In genomic region chr22:43008509-43008908, GRCh38 we compare ENCODE assay signal across 15 cellular contexts. TPM values are rescaled to one million over a fixed set of nuclear protein-coding genes. Genes with fewer than 3 reads are reported as not detected.
DNase-seq lines count a peak whose midpoint lies in the region; ATAC-seq and TF ChIP-seq lines count a peak whose summit lies in the region.
"Had no signal": no experiment of that assay in that cellular context is flagged by ENCODE, and none has a peak within 500 bp of the region (broad histone marks: within the 10 kb centered on the region; RNA-seq: fewer than 3 reads in every experiment).

No MANE protein-coding gene starts in this region.

- WGBS in suprapubic skin = 88% methylated on average over 4 of the region's 4 CpGs

- CTCF ChIA-PET in OCI-LY7 (lab: Charles Lee; ENCODE audit: unreplicated experiment) = no interaction called here

- no TSS peak for BruUV-seq in OCI-LY7 (replicated peaks; lab: Mats Ljungman, UMichigan)

- no peak overlapping the region for H3K4me2 ChIP-seq in OCI-LY7 (ENCODE audit: low read length)

- H2AFZ ChIP-seq in OCI-LY7 (ENCODE audit: low read length) = no peak overlapping the region

- POLR2A ChIA-PET in OCI-LY7 (lab: Charles Lee) = no interaction called here

- H3K27ac ChIP-seq in colonic mucosa = peak overlapping the region; percentile 92
- H3K27ac ChIP-seq in left lung = peak overlapping the region; percentile 42 to 63
- peak overlapping the region; percentile 42 for H3K27ac ChIP-seq in suprapubic skin
- no peak overlapping the region for H3K27ac ChIP-seq in OCI-LY7 (ENCODE audit: low read depth, low read length, poor library complexity, severe bottlenecking)

- H3K79me2 ChIP-seq in OCI-LY7 (ENCODE audit: insufficient read depth, low read depth, low read length) = peaks cover 58% of the 10 kb centered on the region

- H3K9me3 ChIP-seq in colonic mucosa = no peaks in the 10 kb centered on the region
- no peaks in the 10 kb centered on the region for H3K9me3 ChIP-seq in left lung
- no peaks in the 10 kb centered on the region for H3K9me3 ChIP-seq in suprapubic skin
- H3K9me3 ChIP-seq in OCI-LY7 (ENCODE audit: low read length) = no peaks in the 10 kb centered on the region

- intact Hi-C loops in colonic mucosa (cut with DNase I) = no loop called here
- intact Hi-C loops in left lung (cut with DNase I) = no loop called here
- intact Hi-C loops in OCI-LY7 (cut with micrococcal nuclease; ENCODE audit: unreplicated experiment) = no loop called here

- H3K27me3 ChIP-seq in colonic mucosa = no peaks in the 10 kb centered on the region
- H3K27me3 ChIP-seq in left lung = no peaks in the 10 kb centered on the region
- no peaks in the 10 kb centered on the region for H3K27me3 ChIP-seq in suprapubic skin

- H3K36me3 ChIP-seq in colonic mucosa = no peaks in the 10 kb centered on the region
- H3K36me3 ChIP-seq in left lung = no peaks in the 10 kb centered on the region
- H3K36me3 ChIP-seq in suprapubic skin = no peaks in the 10 kb centered on the region
- no peaks in the 10 kb centered on the region for H3K36me3 ChIP-seq in OCI-LY7 (ENCODE audit: insufficient read depth, low read length)

- TF ChIP-seq POLR2A in suprapubic skin (IDR thresholded peaks at IDR 0.05) = no peak

- no peak for TF ChIP-seq EP300 in suprapubic skin (IDR thresholded peaks at IDR 0.05)

- DNase-seq in GM03348 (ENCODE audit: low spot score) (peak; percentile 55), colonic mucosa (peak; percentile 80), left lung (no peak), suprapubic skin (ENCODE audit: low spot score in 2 of 2) (peak in 1 of 2 donors; percentile 82), RPMI8226 (no peak), T-helper 9 cell (no peak), OCI-LY7 (ENCODE audit: low spot score) (no peak)
- no peak for DNase-seq in activated CD8-positive, alpha-beta memory T cell treated with anti-CD3 and anti-CD28 coated beads for 24 hours
- DNase-seq: activated CD8-positive, alpha-beta memory T cell treated with anti-CD3 and anti-CD28 coated beads, Interleukin-2, amount 10 ng/mL, durations not matched to agents 7 days and 5 days; activated effector memory CD4-positive, alpha-beta T cell treated with anti-CD3 and anti-CD28 coated beads, Interleukin-2, amount 50 U/mL, for 16 hours; amygdala; EL; NCI-H2081 treated with DMSO at 0.1 percent for 48 hours; NCI-H524 treated with DMSO at 0.1 percent for 48 hours; nephron progenitor cell had no signal

- H3K4me1 ChIP-seq in colonic mucosa = peaks cover 26% of the 10 kb centered on the region
- peaks cover 33 to 77% of the 10 kb centered on the region in 2 donors for H3K4me1 ChIP-seq in left lung
- H3K4me1 ChIP-seq in suprapubic skin = peaks cover 65% of the 10 kb centered on the region
- peaks cover 14% of the 10 kb centered on the region for H3K4me1 ChIP-seq in OCI-LY7 (ENCODE audit: insufficient read depth, low read length, poor library complexity, severe bottlenecking)

- H3K9me2 ChIP-seq in OCI-LY7 (ENCODE audit: insufficient read depth, low read length) = no peaks in the 10 kb centered on the region

- peaks cover 4% of the 10 kb centered on the region; the same call in 1 of the 2 replicates for H4K20me1 ChIP-seq in OCI-LY7 (ENCODE audit: insufficient read depth, low read length)

- no peak overlapping the region for H3K4me3 ChIP-seq in colonic mucosa
- H3K4me3 ChIP-seq in left lung = no peak overlapping the region
- no peak overlapping the region for H3K4me3 ChIP-seq in suprapubic skin
- H3K4me3 ChIP-seq in OCI-LY7 (ENCODE audit: low read depth, low read length, poor library complexity, severe bottlenecking) = no peak overlapping the region

- peak; percentile 41 for ATAC-seq in left lung
- ATAC-seq: activated CD8-positive, alpha-beta memory T cell treated with anti-CD3 and anti-CD28 coated beads, Interleukin-2, amount 10 ng/mL, durations not matched to agents 7 days and 5 days had no signal

- peak overlapping the region in 1 of 2 donors; percentile 42 for H3K9ac ChIP-seq in colonic mucosa (ENCODE audit: low read depth in 2 of 2, low read length in 2 of 2)

- TF ChIP-seq CTCF in colonic mucosa (IDR thresholded peaks at IDR 0.05) = no peak
- TF ChIP-seq CTCF in left lung (IDR thresholded peaks at IDR 0.05) = no peak
- no peak for TF ChIP-seq CTCF in suprapubic skin (IDR thresholded peaks at IDR 0.05)
- TF ChIP-seq CTCF in OCI-LY7 (conservative IDR thresholded peaks at IDR 0.05; ENCODE audit: low read length) = no peak

RNA-seq across cellular contexts. Expression of gene PACSIN2, which starts 6.4 kb away (rescaled TPM):
- total RNA-seq in colonic mucosa (100 to 1,000 TPM; 143 to 160 TPM), left lung (100 to 1,000 TPM; 119 to 149 TPM), suprapubic skin (10 to 100 TPM; 38.9 to 74.8 (median 55.3) TPM), OCI-LY7 (2022) (38.5 and 41.7 TPM in 2 replicates)
- total RNA-seq in OCI-LY7 (2014; rRNA removed; shearing (Covaris generic)) = 25.4 and 29.6 TPM in 2 replicates

Comparison
In these comparisons a context has a peak if more than half of its experiments do, and no peak if none do; other contexts are left out.
1. DNase-seq: peak in GM03348 (single experiment) and colonic mucosa (single experiment); none in left lung (0 of 2), RPMI8226 (single experiment), activated CD8-positive, alpha-beta memory T cell treated with anti-CD3 and anti-CD28 coated beads for 24 hours (single experiment), T-helper 9 cell (single experiment) and OCI-LY7 (single experiment).